Comparison of ENCODE assay signal across 8 cellular contexts in the genomic region with DNA sequence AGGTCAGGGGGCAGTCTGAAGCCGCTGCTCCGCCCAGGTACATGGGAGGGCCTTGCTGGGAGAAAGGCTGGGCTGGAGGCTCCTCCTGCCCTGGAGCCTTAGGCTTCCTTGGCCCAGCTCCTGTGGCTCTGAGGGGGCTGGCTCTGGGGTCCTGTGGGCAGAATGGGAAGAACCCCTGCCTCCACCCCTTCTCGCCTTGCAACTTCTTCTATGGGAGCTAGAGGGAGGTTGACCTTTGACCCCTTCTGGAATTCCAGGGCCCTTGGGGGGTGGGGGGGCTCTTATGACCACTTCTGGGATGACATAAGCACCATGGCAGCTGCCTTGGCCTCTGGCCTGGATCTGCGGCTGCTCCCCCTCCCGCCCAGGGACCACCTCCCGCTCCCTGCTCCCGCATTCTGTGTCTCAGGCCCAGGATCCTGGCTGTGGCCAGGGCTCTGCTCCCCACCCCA. TPM values are rescaled to one million over a fixed set of nuclear protein-coding genes. Genes with fewer than 3 reads are reported as not detected.
DNase-seq lines count a peak whose midpoint lies in the region; ATAC-seq and TF ChIP-seq lines count a peak whose summit lies in the region.

No MANE protein-coding gene starts in this region.

- DNase-seq in H9 (peak; percentile 74), brain microvascular endothelial cell (peak; percentile 80), iris pigment epithelial cell (ENCODE audit: low read depth) (peak; percentile 91), smooth muscle cell of the brain vasculature (ENCODE audit: low read depth, low spot score) (peak; percentile 96), NCI-H510A (lab: John Stamatoyannopoulos, UW) (no peak)
- no peak for DNase-seq in activated T-cell treated with anti-CD3 and anti-CD28 coated beads, Interleukin-2, amount 50 U/mL, for 4 hours

- H3K36me3 Mint-ChIP-seq in H9 (ENCODE audit: insufficient read depth in 1 of 3, low read depth in 3 of 3): peaks cover 16 to 43% (median 34%) of the 10 kb centered on the region in 3 experiments; a peak in 6 of 7 replicates
- H3K36me3 Mint-ChIP-seq in activated T-cell treated with anti-CD3 and anti-CD28 coated beads, Interleukin-2, amount 50 U/mL, for 4 hours (ENCODE audit: insufficient read depth): peaks cover 12% of the 10 kb centered on the region

- H3K18ac ChIP-seq in H9 (ENCODE audit: insufficient read length, low read depth, low read length): peak overlapping the region; percentile 59

- no CpG with 5 or more reads among the region's 7 CpGs for WGBS in H9 (ENCODE audit: extremely low coverage, insufficient read length, low lambda C conversion rate)

- H3K79me2 ChIP-seq in H9 (ENCODE audit: insufficient read depth, low read length): no peaks in the 10 kb centered on the region

- H3K79me1 ChIP-seq in H9 (ENCODE audit: insufficient read depth, low read depth, low read length, poor library complexity, severe bottlenecking): no peaks in the 10 kb centered on the region

- peaks cover under 1% of the 10 kb centered on the region; the same call in 1 of the 2 replicates for H3K27me3 Mint-ChIP-seq in H9 (ENCODE audit: low read depth)
- no peaks in the 10 kb centered on the region for H3K27me3 Mint-ChIP-seq in activated T-cell treated with anti-CD3 and anti-CD28 coated beads, Interleukin-2, amount 50 U/mL, for 4 hours (ENCODE audit: low read depth)

- no peak overlapping the region for H3T11ph ChIP-seq in H9 (ENCODE audit: low read length)

- H4K8ac ChIP-seq in H9 (replicated peaks; ENCODE audit: insufficient read length, low read depth, low read length): no peak overlapping the region

- H3K4me3 Mint-ChIP-seq in H9: no peak overlapping the region
- H3K4me3 Mint-ChIP-seq in activated T-cell treated with anti-CD3 and anti-CD28 coated beads, Interleukin-2, amount 50 U/mL, for 4 hours: no peak overlapping the region

- peaks cover 36 to 55% of the 10 kb centered on the region in 2 experiments for H3K4me1 Mint-ChIP-seq in H9
- H3K4me1 Mint-ChIP-seq in activated T-cell treated with anti-CD3 and anti-CD28 coated beads, Interleukin-2, amount 50 U/mL, for 4 hours (ENCODE audit: low read depth): peaks cover 22% of the 10 kb centered on the region

- H2BK5ac ChIP-seq in H9 (ENCODE audit: insufficient read length, low read length): no peak overlapping the region

- no peak for TF ChIP-seq CTCF in H9 (conservative IDR thresholded peaks at IDR 0.05)
- peak; percentile 21 for TF ChIP-seq CTCF in brain microvascular endothelial cell (IDR thresholded peaks at IDR 0.05; ENCODE audit: low read depth, low read length, missing control alignments)

- H3K36me3 ChIP-seq in brain microvascular endothelial cell (replicated peaks): peaks cover 20% of the 10 kb centered on the region

- no peaks in the 10 kb centered on the region for H4K20me1 ChIP-seq in H9 (ENCODE audit: control insufficient read depth, insufficient read depth, insufficient read length)

- H3K4me1 ChIP-seq in H9 (ENCODE audit: insufficient read depth, low read length): peaks cover 11% of the 10 kb centered on the region; the same call in 1 of the 2 replicates

- H3K27ac Mint-ChIP-seq in H9: peak overlapping the region; percentile 83 to 90 (median 90); a peak in 6 of 7 replicates

- no peaks in the 10 kb centered on the region for H3K9me3 ChIP-seq in H9 (ENCODE audit: control insufficient read depth, low read depth, low read length)

- H2BK120ac ChIP-seq in H9 (ENCODE audit: low read depth, low read length, poor library complexity, severe bottlenecking): no peak overlapping the region

- no peak overlapping the region for H3K56ac ChIP-seq in H9 (ENCODE audit: insufficient read length, low read depth, low read length)

- H3K27me3 ChIP-seq in H9 (ENCODE audit: insufficient read depth, low read length): no peaks in the 10 kb centered on the region
- no peaks in the 10 kb centered on the region for H3K27me3 ChIP-seq in brain microvascular endothelial cell (replicated peaks)

- H3K23ac ChIP-seq in H9 (ENCODE audit: insufficient read length, low read depth, low read length): no peak overlapping the region

- in situ Hi-C loops in brain microvascular endothelial cell (cut with HindIII; ENCODE audit: low pct_ligation_motif_present, low sequenced_read_pairs): no loop called here

- ATAC-seq in activated T-cell treated with anti-CD3 and anti-CD28 coated beads, Interleukin-2, amount 50 U/mL, for 4 hours: no peak
- ATAC-seq in GM18873 (IDR thresholded peaks at IDR 0.05; ENCODE audit: low FRiP score, unreplicated experiment) (no peak), GM18861 (IDR thresholded peaks at IDR 0.05; ENCODE audit: unreplicated experiment) (no peak)

- H3K27ac ChIP-seq in H9 (ENCODE audit: insufficient read length, low read depth, low read length): no peak overlapping the region
- H3K27ac ChIP-seq in brain microvascular endothelial cell: peak overlapping the region; percentile 77

- H2BK20ac ChIP-seq in H9 (ENCODE audit: low read depth, low read length, poor library complexity, severe bottlenecking): no peak overlapping the region

- H3K9me3 Mint-ChIP-seq in H9: no peaks in the 10 kb centered on the region
- H3K9me3 Mint-ChIP-seq in activated T-cell treated with anti-CD3 and anti-CD28 coated beads, Interleukin-2, amount 50 U/mL, for 4 hours: no peaks in the 10 kb centered on the region

- no peak overlapping the region for H2BK15ac ChIP-seq in H9 (ENCODE audit: low read depth, low read length)

- H3K23me2 ChIP-seq in H9 (ENCODE audit: insufficient read length, low read depth, low read length, poor library complexity, severe bottlenecking): no peaks in the 10 kb centered on the region

- no peak overlapping the region for H3K4me2 ChIP-seq in H9 (ENCODE audit: insufficient read depth, insufficient read length, low read length)

- H3K9ac ChIP-seq in H9 (ENCODE audit: extremely low read depth, insufficient read length, low read length): no peak overlapping the region

- no peak overlapping the region for H3K4me3 ChIP-seq in brain microvascular endothelial cell (ENCODE audit: low read depth, low read length)

- H3K4ac ChIP-seq in H9 (ENCODE audit: low read depth, low read length): no peak overlapping the region

- no peak overlapping the region for H2BK12ac ChIP-seq in H9 (ENCODE audit: insufficient read length, low read depth, low read length)

- H2AFZ ChIP-seq in H9 (ENCODE audit: low read length): no peak overlapping the region

- no peak overlapping the region for H4K91ac ChIP-seq in H9 (ENCODE audit: insufficient read length, low read depth, low read length)

- H4K5ac ChIP-seq in H9 (ENCODE audit: insufficient read length, low read depth, low read length): no peak overlapping the region

- peak overlapping the region; percentile 38; the same call in 1 of the 2 replicates for H3K14ac ChIP-seq in H9 (ENCODE audit: insufficient read depth, low read length)

- H2AK5ac ChIP-seq in H9 (ENCODE audit: insufficient read length, low read length): no peak overlapping the region

RNA-seq across cellular contexts. Expression of gene IER5L, which starts 32.2 kb away (rescaled TPM):
- total RNA-seq in H9 (2021): 1.0 and 1.3 TPM in 2 replicates
- total RNA-seq in activated T-cell treated with anti-CD3 and anti-CD28 coated beads, Interleukin-2, amount 50 U/mL, for 4 hours: 1 to 10 TPM; 1.6 to 1.9 (median 1.8) TPM

RNA-seq across cellular contexts. Expression of gene PTPA, which starts 34.7 kb away (rescaled TPM):
- total RNA-seq in H9 (2021): 140 and 145 TPM in 2 replicates
- 10 to 100 TPM; 80.7 to 90.2 (median 89.9) TPM for total RNA-seq in activated T-cell treated with anti-CD3 and anti-CD28 coated beads, Interleukin-2, amount 50 U/mL, for 4 hours

RNA-seq across cellular contexts. Expression of gene CRAT, which starts 35.3 kb away (rescaled TPM):
- total RNA-seq in H9 (2021): 15.0 and 15.7 TPM in 2 replicates
- total RNA-seq in activated T-cell treated with anti-CD3 and anti-CD28 coated beads, Interleukin-2, amount 50 U/mL, for 4 hours: 1 to 10 TPM; 3.4 to 5.2 (median 5.2) TPM

Comparison
In these comparisons a context has a peak if more than half of its experiments do, and no peak if none do; other contexts are left out.
1. DNase-seq: peak in H9 (single experiment), brain microvascular endothelial cell (single experiment), iris pigment epithelial cell (single experiment) and smooth muscle cell of the brain vasculature (single experiment); none in activated T-cell treated with anti-CD3 and anti-CD28 coated beads, Interleukin-2, amount 50 U/mL, for 4 hours (single experiment) and NCI-H510A (single experiment).